16 cellular contexts compared by ENCODE assay signal in genomic region chr9:89621676-89622075, GRCh38. TPM values are rescaled to one million over a fixed set of nuclear protein-coding genes. Genes with fewer than 3 reads are reported as not detected.
DNase-seq lines count a peak whose midpoint lies in the region; ATAC-seq and TF ChIP-seq lines count a peak whose summit lies in the region.
"Had no signal": no experiment of that assay in that cellular context is flagged by ENCODE, and none has a peak within 500 bp of the region (broad histone marks: within the 10 kb centered on the region; RNA-seq: fewer than 3 reads in every experiment).

No MANE protein-coding gene starts in this region.

- H3K9ac ChIP-seq in stomach smooth muscle (ENCODE audit: low read length in 2 of 2): peak overlapping the region; percentile 36 to 43

- no peak overlapping the region for H3K4me2 ChIP-seq in osteoblast (ENCODE audit: insufficient read depth, low read length)

- intact Hi-C loops in left ventricle myocardium inferior (cut with micrococcal nuclease): no loop called here

- H3K4me1 ChIP-seq in left ventricle myocardium inferior: peaks cover 55% of the 10 kb centered on the region
- H3K4me1 ChIP-seq in osteoblast (ENCODE audit: insufficient read depth, low read length): no peaks in the 10 kb centered on the region
- H3K4me1 ChIP-seq in stomach smooth muscle (ENCODE audit: control insufficient read depth, insufficient read depth, low read length): peaks cover 82% of the 10 kb centered on the region

- no peaks in the 10 kb centered on the region for H4K20me1 ChIP-seq in osteoblast (ENCODE audit: insufficient read depth, low read length)

- H3K36me3 ChIP-seq in left ventricle myocardium inferior (no peaks in the 10 kb centered on the region), osteoblast (ENCODE audit: insufficient read depth, low read length) (no peaks in the 10 kb centered on the region), stomach smooth muscle (ENCODE audit: control insufficient read depth in 2 of 2, insufficient read depth in 2 of 2, low read length in 2 of 2) (no peaks in the 10 kb centered on the region)

- H3K27ac ChIP-seq in left ventricle myocardium inferior (replicated peaks) (peak overlapping the region; percentile 90), osteoblast (ENCODE audit: low read depth, low read length) (no peak overlapping the region), stomach smooth muscle (ENCODE audit: low read length) (peak overlapping the region; percentile 99)

- peak; percentile 34 for TF ChIP-seq CTCF in left ventricle myocardium inferior (IDR thresholded peaks at IDR 0.05; ENCODE audit: borderline replicate concordance)
- TF ChIP-seq CTCF in osteoblast (IDR thresholded peaks at IDR 0.05; ENCODE audit: extremely low read depth, low read depth, low read length): no peak

- ATAC-seq in HG02571 (IDR thresholded peaks at IDR 0.05; ENCODE audit: unreplicated experiment) (no peak), GM18520 (IDR thresholded peaks at IDR 0.05; ENCODE audit: unreplicated experiment) (no peak)
- ATAC-seq: HepG2 had no signal

- H3K79me2 ChIP-seq in osteoblast (ENCODE audit: insufficient read depth, low read length): no peaks in the 10 kb centered on the region

- H3K9me3 ChIP-seq in left ventricle myocardium inferior (replicated peaks) (no peaks in the 10 kb centered on the region), osteoblast (ENCODE audit: low read depth, low read length) (no peaks in the 10 kb centered on the region), stomach smooth muscle (ENCODE audit: control insufficient read depth in 2 of 2, low read length in 2 of 2) (no peaks in the 10 kb centered on the region)

- no peak overlapping the region for H3K4me3 ChIP-seq in left ventricle myocardium inferior
- H3K4me3 ChIP-seq in osteoblast (ENCODE audit: insufficient read depth, low read length): no peak overlapping the region
- peak overlapping the region; percentile 8 to 22 for H3K4me3 ChIP-seq in stomach smooth muscle (ENCODE audit: low read length in 2 of 2)

- no peaks in the 10 kb centered on the region for H3K27me3 ChIP-seq in left ventricle myocardium inferior (ENCODE audit: low read depth)
- H3K27me3 ChIP-seq in osteoblast (ENCODE audit: insufficient read depth, low read length): no peaks in the 10 kb centered on the region
- H3K27me3 ChIP-seq in stomach smooth muscle (ENCODE audit: control insufficient read depth in 1 of 2, insufficient read depth in 2 of 2, low read length in 2 of 2): no peaks in the 10 kb centered on the region

- DNase-seq in anterior cingulate cortex (lab: John Stamatoyannopoulos, UW) (peak in 33 of 58 donors; percentile 5 to 81 (median 29)), left ventricle myocardium inferior (no peak), osteoblast (ENCODE audit: insufficient read length, low spot score, missing footprints) (peak; percentile 54), cerebellar nuclear complex (lab: John Stamatoyannopoulos, UW) (no peak)
- DNase-seq in central memory CD4-positive, alpha-beta T cell: no peak
- DNase-seq: CD4-positive, CD25-positive, alpha-beta regulatory T cell; EL; HFFc6; KG1; NCI-H1436 treated with DMSO at 0.1 percent for 48 hours; NCI-H2081; NCI-H524 had no signal

- no peak overlapping the region for H2AFZ ChIP-seq in osteoblast (ENCODE audit: low read length)

RNA-seq across cellular contexts. Expression of gene GADD45G, which starts 16.9 kb away (rescaled TPM):
- 44.5 TPM for total RNA-seq in left ventricle myocardium inferior
- under 0.01 and 0.88 TPM in 2 replicates for total RNA-seq in osteoblast
- total RNA-seq: HepG2 had no signal

Comparison
In these comparisons a context has a peak if more than half of its experiments do, and no peak if none do; other contexts are left out.
1. DNase-seq: peak in anterior cingulate cortex (33 of 58) and osteoblast (single experiment); none in left ventricle myocardium inferior (single experiment), central memory CD4-positive, alpha-beta T cell (single experiment) and cerebellar nuclear complex (0 of 2).
2. H3K4me3 ChIP-seq: peak in stomach smooth muscle (2 of 2); none in left ventricle myocardium inferior (single experiment) and osteoblast (single experiment).
3. RNA of gene GADD45G, which starts 16.9 kb away (total RNA-seq): 44.5 TPM in left ventricle myocardium inferior (single experiment); under 0.01 to 0.88 TPM in osteoblast; every median in the first group is over 10 times any median in the second.